Comparison of ENCODE assay signal across 2 cellular contexts in genomic region chr9:109817146-109817845, GRCh38.
TF ChIP-seq lines count a peak whose summit lies in the region.

No MANE protein-coding gene starts in this region.

TF ChIP-seq in A549, 52 proteins besides CTCF, POLR2A, EP300 and RAD21 (continued from another document):
- TF ChIP-seq NPAS2 (CRISPR knock-in tag; IDR thresholded peaks at IDR 0.05; ENCODE audit: borderline replicate concordance) (no peak), USF2 (IDR thresholded peaks at IDR 0.05) (no peak), ESRRA (IDR thresholded peaks at IDR 0.05; ENCODE audit: borderline replicate concordance, low read length) (no peak), HES2 (IDR thresholded peaks at IDR 0.05) (no peak)

TF ChIP-seq in endothelial cell of umbilical vein, 7 proteins besides CTCF, POLR2A, EP300 and RAD21 (continued from another document):
- TF ChIP-seq GATA2 (IDR thresholded peaks at IDR 0.05; ENCODE audit: insufficient read depth, insufficient read length, low read depth, low read length) (no peak), JUN (IDR thresholded peaks at IDR 0.05; ENCODE audit: borderline replicate concordance, insufficient read depth, insufficient read length, low read depth) (no peak), MAX (IDR thresholded peaks at IDR 0.05; ENCODE audit: insufficient read depth, insufficient read length) (no peak), FOS (IDR thresholded peaks at IDR 0.05; ENCODE audit: borderline replicate concordance, insufficient read depth, low read length) (no peak)
TF ChIP-seq in endothelial cell of umbilical vein: peak in this region for 0.
